In genomic region chr5:31270396-31270795, GRCh38 we compare ENCODE assay signal across 1 cellular context.
TF ChIP-seq lines count a peak whose summit lies in the region.

No MANE protein-coding gene starts in this region.

TF ChIP-seq in GM23338, 12 proteins besides CTCF, POLR2A, EP300 and RAD21 (continued from another document):
- TF ChIP-seq ZNF462 (CRISPR knock-in tag; IDR thresholded peaks at IDR 0.05) (no peak), ZNF114 (CRISPR knock-in tag; IDR thresholded peaks at IDR 0.05) (no peak)
